ENCODE assay signal across 1 cellular context in genomic region chr11:65489061-65489705, GRCh38.
TF ChIP-seq lines count a peak whose summit lies in the region.

No MANE protein-coding gene starts in this region.

TF ChIP-seq in neural cell, 6 proteins besides CTCF, POLR2A, EP300 and RAD21:
- TF ChIP-seq EZH2 (IDR thresholded peaks at IDR 0.05; ENCODE audit: borderline replicate concordance, insufficient read depth, low read length, poor library complexity, severe bottlenecking) (no peak), MXI1 (conservative IDR thresholded peaks at IDR 0.05; ENCODE audit: poor library complexity, severe bottlenecking) (no peak), TAF1 (IDR thresholded peaks at IDR 0.05; ENCODE audit: low read depth) (no peak), SMC3 (conservative IDR thresholded peaks at IDR 0.05; ENCODE audit: poor library complexity) (no peak), POLR2AphosphoS5 (IDR thresholded peaks at IDR 0.05) (no peak), REST (IDR thresholded peaks at IDR 0.05; ENCODE audit: borderline replicate concordance) (no peak)
TF ChIP-seq in neural cell: peak in this region for 0.
